ENCODE assay signal across 18 cellular contexts in genomic region chr5:6636293-6636692, GRCh38. TPM values are rescaled to one million over a fixed set of nuclear protein-coding genes. Genes with fewer than 3 reads are reported as not detected.
A peak's percentile ranks its signal among the peaks of the same experiment; 100 is the strongest.
DNase-seq lines count a peak whose midpoint lies in the region; ATAC-seq, FAIRE-seq and TF ChIP-seq lines count a peak whose summit lies in the region.
"Had no signal": no experiment of that assay in that cellular context is flagged by ENCODE, and none has a peak within 500 bp of the region (broad histone marks: within the 10 kb centered on the region; RNA-seq: fewer than 3 reads in every experiment).

No MANE protein-coding gene starts in this region.

- peaks cover 3% of the 10 kb centered on the region for H3K36me3 ChIP-seq in bronchial epithelial cell (ENCODE audit: control insufficient read depth, insufficient read depth, low read length)
- no peaks in the 10 kb centered on the region for H3K36me3 ChIP-seq in neural progenitor cell
- H3K36me3 ChIP-seq: ovary had no signal

- peaks cover 31% of the 10 kb centered on the region for H3K4me1 Mint-ChIP-seq in neural progenitor cell

- H3K4me2 ChIP-seq in neural progenitor cell: no peak overlapping the region

- H3F3A ChIP-seq in neural progenitor cell (ENCODE audit: low read depth): no peaks in the 10 kb centered on the region

- H3K27me3 Mint-ChIP-seq in neural progenitor cell (ENCODE audit: insufficient read depth, low read depth): peaks cover 5% of the 10 kb centered on the region
- H3K27me3 Mint-ChIP-seq: activated CD8-positive, alpha-beta memory T cell treated with anti-CD3 and anti-CD28 coated beads, Interleukin-2, amount 10 ng/mL, durations not matched to agents 7 days and 5 days had no signal

- no peaks in the 10 kb centered on the region for H3K36me3 Mint-ChIP-seq in neural progenitor cell

- no peaks in the 10 kb centered on the region for H3K9me3 Mint-ChIP-seq in neural progenitor cell

- H2AFZ ChIP-seq in neural progenitor cell (replicated peaks): no peak overlapping the region
- H2AFZ ChIP-seq: GM23248 had no signal

- H4K20me1 ChIP-seq in neural progenitor cell (ENCODE audit: low read depth): peaks cover 44% of the 10 kb centered on the region

- peaks cover 10% of the 10 kb centered on the region for H3K4me1 ChIP-seq in neural progenitor cell

- H3K27me3 ChIP-seq in bronchial epithelial cell (ENCODE audit: control insufficient read depth, insufficient read depth, low read length): no peaks in the 10 kb centered on the region
- no peaks in the 10 kb centered on the region for H3K27me3 ChIP-seq in neural progenitor cell
- H3K27me3 ChIP-seq: ovary, SJSA1 had no signal

- TF ChIP-seq CTCF in bronchial epithelial cell (IDR thresholded peaks at IDR 0.05; ENCODE audit: insufficient read depth, low read length, severe bottlenecking): peak; percentile 37
- TF ChIP-seq CTCF in neural progenitor cell (IDR thresholded peaks at IDR 0.05): no peak

- H3K9ac ChIP-seq in neural progenitor cell: no peak overlapping the region
- H3K9ac ChIP-seq: GM23248 had no signal

- peaks cover 67% of the 10 kb centered on the region for H3K79me2 ChIP-seq in neural progenitor cell (ENCODE audit: low read depth)

- H3K4me3 Mint-ChIP-seq in neural progenitor cell: peak overlapping the region; percentile 60
- H3K4me3 Mint-ChIP-seq: activated CD8-positive, alpha-beta memory T cell treated with anti-CD3 and anti-CD28 coated beads, Interleukin-2, amount 10 ng/mL, durations not matched to agents 7 days and 5 days had no signal

- no peak for ATAC-seq in GM21381 (IDR thresholded peaks at IDR 0.05; ENCODE audit: unreplicated experiment)
- ATAC-seq: activated CD8-positive, alpha-beta memory T cell treated with anti-CD3 and anti-CD28 coated beads, Interleukin-2, amount 10 ng/mL, durations not matched to agents 7 days and 5 days had no signal

- peak overlapping the region; percentile 81 for H3K27ac Mint-ChIP-seq in neural progenitor cell
- H3K27ac Mint-ChIP-seq: activated CD8-positive, alpha-beta memory T cell treated with anti-CD3 and anti-CD28 coated beads, Interleukin-2, amount 10 ng/mL, durations not matched to agents 7 days and 5 days had no signal

- H3K9me3 ChIP-seq in neural progenitor cell (ENCODE audit: low read depth): no peaks in the 10 kb centered on the region
- H3K9me3 ChIP-seq: ovary, SJSA1 had no signal

- DNase-seq in COR-L47 (lab: John Stamatoyannopoulos, UW) (peak; percentile 34), NCI-H2196 treated with DMSO at 0.1 percent for 48 hours (lab: John Stamatoyannopoulos, UW; ENCODE audit: unreplicated experiment) (peak; percentile 67), bronchial epithelial cell (ENCODE audit: low read depth) (peak; percentile 90), neural progenitor cell (ENCODE audit: low spot score) (no peak), NOMO-1 treated with DMSO at 0.1 percent for 48 hours (lab: John Stamatoyannopoulos, UW; ENCODE audit: unreplicated experiment) (no peak), hippocampal formation (lab: John Stamatoyannopoulos, UW) (no peak)
- DNase-seq: activated CD4-positive, alpha-beta T cell treated with anti-CD3 and anti-CD28 coated beads for 1 hour; activated CD8-positive, alpha-beta memory T cell treated with anti-CD3 and anti-CD28 coated beads, Interleukin-2, amount 10 ng/mL, durations not matched to agents 7 days and 5 days; activated effector memory CD4-positive, alpha-beta T cell treated with Interleukin-2 at 50 U/mL for 16 hours; AML-193; GF-D8; GM23248; KBM-7; NCI-H1092; ovary had no signal

- FAIRE-seq in bronchial epithelial cell (lab: Jason Lieb, UNC): no peak

- no peak overlapping the region for H3K27ac ChIP-seq in neural progenitor cell
- H3K27ac ChIP-seq: GM23248, HL-60, ovary, SJSA1 had no signal

- H3K4me3 ChIP-seq in bronchial epithelial cell (ENCODE audit: low read depth, low read length): no peak overlapping the region
- H3K4me3 ChIP-seq in neural progenitor cell: no peak overlapping the region
- H3K4me3 ChIP-seq: GM23248, ovary, SJSA1 had no signal

RNA-seq across cellular contexts. Expression of gene SRD5A1, which starts 3.1 kb away (rescaled TPM):
- total RNA-seq in bronchial epithelial cell: 14.8 and 24.0 TPM in 2 replicates
- total RNA-seq in neural progenitor cell (ENCODE audit: low replicate concordance): 16.2 and 33.5 TPM in 2 replicates

RNA-seq across cellular contexts. Expression of gene NSUN2, which starts 3.4 kb away (rescaled TPM):
- total RNA-seq in bronchial epithelial cell: 78.5 and 81.0 TPM in 2 replicates
- 54.0 and 65.4 TPM in 2 replicates for total RNA-seq in neural progenitor cell (ENCODE audit: low replicate concordance)

Comparison
In these comparisons a context has a peak if more than half of its experiments do, and no peak if none do; other contexts are left out.
1. DNase-seq: peak in COR-L47 (single experiment), NCI-H2196 treated with DMSO at 0.1 percent for 48 hours (single experiment) and bronchial epithelial cell (single experiment); none in neural progenitor cell (single experiment), NOMO-1 treated with DMSO at 0.1 percent for 48 hours (single experiment) and hippocampal formation (0 of 2).